ENCODE assay signal across 17 cellular contexts in genomic region chrX:133699023-133699728, GRCh38.
A peak's percentile ranks its signal among the peaks of the same experiment; 100 is the strongest.
DNase-seq lines count a peak whose midpoint lies in the region; ATAC-seq and TF ChIP-seq lines count a peak whose summit lies in the region.
"Had no signal": no experiment of that assay in that cellular context is flagged by ENCODE, and none has a peak within 500 bp of the region (broad histone marks: within the 10 kb centered on the region; RNA-seq: fewer than 3 reads in every experiment).

No MANE protein-coding gene starts in this region.

- DNase-seq in astrocyte of the spinal cord (ENCODE audit: low read depth, low spot score) (peak; percentile 4), kidney tubule cell (ENCODE audit: low spot score) (peak; percentile 42), renal cortical epithelial cell (ENCODE audit: low read depth) (peak; percentile 56), EL (no peak)
- DNase-seq in stimulated activated CD4-positive, alpha-beta T cell treated with anti-CD3 and anti-CD28 coated beads, Interleukin-4, amount 100 ng/mL, for 1 hour = no peak
- DNase-seq: BE2C, HCEC 1CT, MG63, NCI-H1048, NCI-H1417 treated with DMSO at 0.1 percent for 48 hours, NCI-H187, NCI-H446 treated with DMSO at 0.1 percent for 48 hours, NCI-H526 treated with DMSO at 0.1 percent for 48 hours, Right ventricle myocardium superior had no signal

- H3K9ac ChIP-seq in HUES48 (ENCODE audit: low read depth, low read length) = no peak overlapping the region

- in situ Hi-C loops in astrocyte of the spinal cord (cut with HindIII; ENCODE audit: low sequenced_read_pairs) = no loop called here

- no peaks in the 10 kb centered on the region for H3K9me3 ChIP-seq in HUES48 (ENCODE audit: control insufficient read depth, insufficient read depth, low read length)
- H3K9me3 ChIP-seq: BE2C, MG63 had no signal

- H3K4me3 ChIP-seq in HUES48 (ENCODE audit: low read depth, low read length) = no peak overlapping the region
- no peak overlapping the region for H3K4me3 ChIP-seq in astrocyte of the spinal cord (ENCODE audit: low read depth, low read length)
- H3K4me3 ChIP-seq: MG63, SK-N-MC had no signal

- H3K36me3 ChIP-seq in HUES48 (ENCODE audit: control insufficient read depth, insufficient read depth, low read length) = no peaks in the 10 kb centered on the region
- H3K36me3 ChIP-seq: BE2C, MG63 had no signal

- ATAC-seq in HG02870 (IDR thresholded peaks at IDR 0.05; ENCODE audit: unreplicated experiment) = no peak

- peaks cover 14% of the 10 kb centered on the region for H3K27me3 ChIP-seq in HUES48 (ENCODE audit: control insufficient read depth, insufficient read depth, low read length)
- H3K27me3 ChIP-seq: BE2C, MG63 had no signal

- no peak for TF ChIP-seq CTCF in astrocyte of the spinal cord (IDR thresholded peaks at IDR 0.05; ENCODE audit: low read depth, low read length)

- H3K27ac ChIP-seq in HUES48 (ENCODE audit: low read depth, low read length) = peak overlapping the region; percentile 21
- H3K27ac ChIP-seq: SK-N-MC had no signal

- peaks cover 45% of the 10 kb centered on the region for H3K4me1 ChIP-seq in HUES48 (ENCODE audit: control insufficient read depth, insufficient read depth, low read length)
- H3K4me1 ChIP-seq: BE2C had no signal

Comparison
In these comparisons a context has a peak if more than half of its experiments do, and no peak if none do; other contexts are left out.
1. DNase-seq: peak in astrocyte of the spinal cord (single experiment), kidney tubule cell (single experiment) and renal cortical epithelial cell (single experiment); none in EL (single experiment) and stimulated activated CD4-positive, alpha-beta T cell treated with anti-CD3 and anti-CD28 coated beads, Interleukin-4, amount 100 ng/mL, for 1 hour (single experiment).